ENCODE assay signal across 20 cellular contexts in genomic region chr6:48429021-48429420, GRCh38.
DNase-seq lines count a peak whose midpoint lies in the region; ATAC-seq, FAIRE-seq and TF ChIP-seq lines count a peak whose summit lies in the region.
"Had no signal": no experiment of that assay in that cellular context is flagged by ENCODE, and none has a peak within 500 bp of the region (broad histone marks: within the 10 kb centered on the region; RNA-seq: fewer than 3 reads in every experiment).

No MANE protein-coding gene starts in this region.

- no peak for TF ChIP-seq POLR2A in A549 (IDR thresholded peaks at IDR 0.05; ENCODE audit: low read length)
- TF ChIP-seq POLR2A in endothelial cell of umbilical vein (IDR thresholded peaks at IDR 0.05; ENCODE audit: low read depth, low read length): no peak

- TF ChIP-seq CTCF in A549 (IDR thresholded peaks at IDR 0.05): no peak
- TF ChIP-seq CTCF in HFFc6 (IDR thresholded peaks at IDR 0.05): no peak
- no peak for TF ChIP-seq CTCF in endothelial cell of umbilical vein (IDR thresholded peaks at IDR 0.05; ENCODE audit: extremely low read depth in 1 of 2, insufficient read depth in 1 of 2, low read depth in 1 of 2, low read length in 2 of 2)
- TF ChIP-seq CTCF in OCI-LY7 (conservative IDR thresholded peaks at IDR 0.05; ENCODE audit: low read length): no peak

- no peak for FAIRE-seq in A549 (lab: Jason Lieb, UNC)
- FAIRE-seq in endothelial cell of umbilical vein (lab: Jason Lieb, UNC): peak; percentile 48
- FAIRE-seq: GM12891 had no signal

- TF ChIP-seq EP300 in A549 (IDR thresholded peaks at IDR 0.05): no peak

- CTCF ChIA-PET in A549 (lab: Yijun Ruan, JAX): no interaction called here
- CTCF ChIA-PET in endothelial cell of umbilical vein (lab: Charles Lee): interaction anchor here (1.5 kb wide), 1 partner anchor 981 kb away, joined by 3 read pairs; no protein-coding TSS in a partner anchor
- CTCF ChIA-PET in OCI-LY7 (lab: Charles Lee; ENCODE audit: unreplicated experiment): no interaction called here

- peaks cover 84% of the 10 kb centered on the region for H3K4me1 Mint-ChIP-seq in HFFc6 (ENCODE audit: low read depth)
- H3K4me1 Mint-ChIP-seq: CD4-positive, alpha-beta memory T cell; neural progenitor cell had no signal

- DNase-seq in A549 (ENCODE audit: low read depth in 1 of 2, low spot score in 1 of 2): no peak
- DNase-seq in HFFc6: no peak
- peak; percentile 69 for DNase-seq in NCI-H748 (lab: John Stamatoyannopoulos, UW; ENCODE audit: unreplicated experiment)
- no peak for DNase-seq in endothelial cell of umbilical vein (ENCODE audit: low read depth, low spot score)
- no peak for DNase-seq in activated effector memory CD4-positive, alpha-beta T cell treated with anti-CD3 and anti-CD28 coated beads, Interleukin-2, amount 50 U/mL, for 16 hours
- no peak for DNase-seq in KBM-7
- no peak for DNase-seq in OCI-LY7 (ENCODE audit: low spot score)
- DNase-seq: activated gamma-delta T cell; aorta; CD4-positive, alpha-beta memory T cell; cortex of kidney; GDM1; MM.1S; NCI-H2171; T-helper 9 cell; uterus had no signal

- no peak overlapping the region for H2AFZ ChIP-seq in endothelial cell of umbilical vein (ENCODE audit: low read depth, low read length)
- no peak overlapping the region for H2AFZ ChIP-seq in OCI-LY7 (ENCODE audit: low read length)
- H2AFZ ChIP-seq: neural progenitor cell had no signal

- H3K4me1 ChIP-seq in A549 (peaks cover 26% of the 10 kb centered on the region), endothelial cell of umbilical vein (ENCODE audit: control insufficient read depth, extremely low read depth, insufficient read depth, low read length) (peaks cover 24% of the 10 kb centered on the region), OCI-LY7 (ENCODE audit: insufficient read depth, low read length, poor library complexity, severe bottlenecking) (no peaks in the 10 kb centered on the region)
- H3K4me1 ChIP-seq: neural progenitor cell, uterus had no signal

- H3K4me3 ChIP-seq in A549: no peak overlapping the region
- no peak overlapping the region for H3K4me3 ChIP-seq in endothelial cell of umbilical vein (replicated peaks in 1 of 3; ENCODE audit: insufficient read depth in 1 of 3, low read depth in 1 of 3, low read length in 3 of 3)
- no peak overlapping the region for H3K4me3 ChIP-seq in OCI-LY7 (ENCODE audit: low read depth, low read length, poor library complexity, severe bottlenecking)
- H3K4me3 ChIP-seq: neural progenitor cell, uterus had no signal

- no peak for TF ChIP-seq RAD21 in A549 (conservative IDR thresholded peaks at IDR 0.05 in 1 of 2, IDR thresholded peaks at IDR 0.05 in 1 of 2)

- dilution Hi-C loops in endothelial cell of umbilical vein (cut with MboI; ENCODE audit: extremely low pct_ligation_motif_present, low sequenced_read_pairs): no loop called here

- intact Hi-C loops in endothelial cell of umbilical vein (cut with micrococcal nuclease): no loop called here
- intact Hi-C loops in OCI-LY7 (cut with micrococcal nuclease; ENCODE audit: unreplicated experiment): no loop called here

- H3K27me3 ChIP-seq in endothelial cell of umbilical vein (ENCODE audit: control insufficient read depth in 2 of 2, insufficient read depth in 2 of 2, low read length in 2 of 2): no peaks in the 10 kb centered on the region
- H3K27me3 ChIP-seq: neural progenitor cell, uterus had no signal

- peaks cover 9% of the 10 kb centered on the region; the same call in 1 of the 2 replicates for H3K36me3 Mint-ChIP-seq in HFFc6 (ENCODE audit: low read depth)
- H3K36me3 Mint-ChIP-seq: CD4-positive, alpha-beta memory T cell; mesothelial cell of epicardium; neural progenitor cell had no signal

- no peaks in the 10 kb centered on the region for H4K20me1 ChIP-seq in endothelial cell of umbilical vein (replicated peaks; ENCODE audit: control insufficient read depth, extremely low read depth, insufficient read depth, low read length)
- no peaks in the 10 kb centered on the region for H4K20me1 ChIP-seq in OCI-LY7 (ENCODE audit: insufficient read depth, low read length)

- peak overlapping the region; percentile 74 to 83 for H3K27ac ChIP-seq in A549
- no peak overlapping the region for H3K27ac ChIP-seq in endothelial cell of umbilical vein (ENCODE audit: insufficient read depth, low read depth, low read length)
- no peak overlapping the region for H3K27ac ChIP-seq in OCI-LY7 (ENCODE audit: low read depth, low read length, poor library complexity, severe bottlenecking)
- H3K27ac ChIP-seq: neural progenitor cell, uterus had no signal

- H3K9me1 ChIP-seq in endothelial cell of umbilical vein (replicated peaks; ENCODE audit: control insufficient read depth, extremely low read depth, insufficient read depth, low read length): no peaks in the 10 kb centered on the region

- in situ Hi-C loops in KBM-7 (cut with MboI; ENCODE audit: low pct_unique_long_range_greater_than_20kb, low sequenced_read_pairs): no loop called here

- peak overlapping the region; percentile 10 for H3K27ac Mint-ChIP-seq in HFFc6
- H3K27ac Mint-ChIP-seq: CD4-positive, alpha-beta memory T cell; mesothelial cell of epicardium; neural progenitor cell had no signal

- POLR2A ChIA-PET in A549 (lab: Yijun Ruan, JAX) (no interaction called here), endothelial cell of umbilical vein (lab: Charles Lee) (no interaction called here), OCI-LY7 (lab: Charles Lee) (interaction anchor here (0.5 kb wide), 1 partner anchor 244 kb away, joined by 4 read pairs; no protein-coding TSS in a partner anchor)

- H3K27me3 Mint-ChIP-seq in HFFc6 (ENCODE audit: insufficient read depth): peaks cover 3% of the 10 kb centered on the region; the same call in 1 of the 2 replicates
- H3K27me3 Mint-ChIP-seq: CD4-positive, alpha-beta memory T cell had no signal

- BruUV-seq in endothelial cell of umbilical vein (replicated peaks; lab: Mats Ljungman, UMichigan) (no TSS peak), OCI-LY7 (replicated peaks; lab: Mats Ljungman, UMichigan) (no TSS peak)

- ATAC-seq in A549 (peak in 1 of 2 experiments; percentile 24; a peak in 2 of 6 replicates), HG02870 (IDR thresholded peaks at IDR 0.05; ENCODE audit: unreplicated experiment) (no peak)

- no peaks in the 10 kb centered on the region for H3K9me2 ChIP-seq in OCI-LY7 (ENCODE audit: insufficient read depth, low read length)

- no peaks in the 10 kb centered on the region for H3K36me3 ChIP-seq in endothelial cell of umbilical vein (ENCODE audit: control insufficient read depth in 2 of 2, extremely low read depth in 1 of 2, insufficient read depth in 2 of 2, low read length in 2 of 2)
- H3K36me3 ChIP-seq in OCI-LY7 (ENCODE audit: insufficient read depth, low read length): no peaks in the 10 kb centered on the region
- H3K36me3 ChIP-seq: neural progenitor cell, uterus had no signal

- no peaks in the 10 kb centered on the region for H3K9me3 Mint-ChIP-seq in HFFc6
- H3K9me3 Mint-ChIP-seq: mesothelial cell of epicardium, neural progenitor cell had no signal

- H3K4me3 Mint-ChIP-seq in HFFc6: 0 out of 2 replicates have a peak overlapping the region, but pooled peaks have one; percentile 0
- H3K4me3 Mint-ChIP-seq: CD4-positive, alpha-beta memory T cell; mesothelial cell of epicardium; neural progenitor cell had no signal

- 0 out of 3 replicates have a peak, but pooled peaks cover 3% of the 10 kb centered on the region for H3K9me3 ChIP-seq in A549
- H3K9me3 ChIP-seq in endothelial cell of umbilical vein (replicated peaks; ENCODE audit: control insufficient read depth, insufficient read depth, low read length): no peaks in the 10 kb centered on the region
- no peaks in the 10 kb centered on the region for H3K9me3 ChIP-seq in OCI-LY7 (ENCODE audit: low read length)
- H3K9me3 ChIP-seq: uterus had no signal

- H3K79me2 ChIP-seq in endothelial cell of umbilical vein (ENCODE audit: control insufficient read depth, insufficient read depth, low read length): no peaks in the 10 kb centered on the region
- H3K79me2 ChIP-seq in OCI-LY7 (ENCODE audit: insufficient read depth, low read depth, low read length): no peaks in the 10 kb centered on the region

- no peak overlapping the region for H3K9ac ChIP-seq in endothelial cell of umbilical vein (replicated peaks; ENCODE audit: extremely low read depth, insufficient read depth, low read length)
- H3K9ac ChIP-seq: neural progenitor cell had no signal

- H3K4me2 ChIP-seq in A549: peak overlapping the region; percentile 29
- H3K4me2 ChIP-seq in endothelial cell of umbilical vein (ENCODE audit: insufficient read depth, low read length): no peak overlapping the region
- H3K4me2 ChIP-seq in OCI-LY7 (ENCODE audit: low read length): no peak overlapping the region
- H3K4me2 ChIP-seq: neural progenitor cell had no signal

TF ChIP-seq in A549, 52 proteins besides CTCF, POLR2A, EP300 and RAD21 (continues in another document):
- TF ChIP-seq ELK1 (IDR thresholded peaks at IDR 0.05; ENCODE audit: low read depth, low read length) (no peak), MAFK (IDR thresholded peaks at IDR 0.05; ENCODE audit: partially characterized antibody) (no peak), KDM5A (IDR thresholded peaks at IDR 0.05) (no peak)

TF ChIP-seq in endothelial cell of umbilical vein, 7 proteins besides CTCF, POLR2A, EP300 and RAD21:
- TF ChIP-seq MAX (IDR thresholded peaks at IDR 0.05; ENCODE audit: insufficient read depth, insufficient read length): no peak
- no peak for TF ChIP-seq JUN (IDR thresholded peaks at IDR 0.05; ENCODE audit: borderline replicate concordance, insufficient read depth, insufficient read length, low read depth)
- TF ChIP-seq MYC (IDR thresholded peaks at IDR 0.05; ENCODE audit: low read depth, low read length): no peak
- no peak for TF ChIP-seq EZH2 (IDR thresholded peaks at IDR 0.05; ENCODE audit: borderline replicate concordance, low read depth, low read length, severe bottlenecking)
- TF ChIP-seq POLR2AphosphoS5 (IDR thresholded peaks at IDR 0.05; ENCODE audit: insufficient read depth, low read depth, low read length): no peak
- no peak for TF ChIP-seq FOS (IDR thresholded peaks at IDR 0.05; ENCODE audit: borderline replicate concordance, insufficient read depth, low read length)
- TF ChIP-seq GATA2 (IDR thresholded peaks at IDR 0.05; ENCODE audit: insufficient read depth, insufficient read length, low read depth, low read length): no peak
TF ChIP-seq in endothelial cell of umbilical vein: peak in this region for 0.

Comparison
In these comparisons a context has a peak if more than half of its experiments do, and no peak if none do; other contexts are left out.
1. H3K27ac ChIP-seq: peak in A549 (2 of 2); none in endothelial cell of umbilical vein (single experiment) and OCI-LY7 (single experiment).